ENCODE assay signal across 9 cellular contexts in the genomic region with DNA sequence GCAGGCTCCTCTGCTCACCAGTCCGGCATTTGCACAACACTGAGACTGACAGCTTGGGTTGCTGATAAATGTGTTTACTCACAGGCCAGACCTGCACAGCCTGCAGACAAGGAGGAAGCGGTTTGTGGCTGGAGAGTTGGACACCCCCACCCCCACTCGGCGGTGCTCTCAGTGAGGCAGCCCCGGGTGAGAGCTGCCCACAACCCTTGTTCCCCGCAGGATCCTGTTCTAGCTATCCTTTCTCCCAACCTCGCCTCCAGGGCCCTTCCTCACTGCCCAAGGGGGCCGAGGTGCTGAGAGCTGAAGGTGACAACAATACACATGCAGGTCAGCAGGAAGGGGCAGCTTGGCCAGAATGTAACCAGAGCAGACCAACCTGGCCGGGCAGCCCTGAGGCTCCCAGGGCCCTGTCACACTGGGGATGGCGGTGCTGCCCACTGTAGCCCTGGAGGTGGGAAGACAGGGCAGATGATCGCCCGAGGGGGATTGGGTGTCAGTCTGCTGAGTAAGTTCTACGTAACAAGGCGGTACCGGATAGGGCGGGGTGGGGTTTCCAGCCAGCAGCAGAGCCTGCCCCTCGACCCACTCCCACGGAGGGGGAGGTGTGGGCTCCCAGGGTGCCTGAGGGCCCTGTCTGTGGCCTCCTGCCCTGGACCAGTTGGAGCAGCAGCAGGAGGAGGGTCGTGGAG. TPM values are rescaled to one million over a fixed set of nuclear protein-coding genes. Genes with fewer than 3 reads are reported as not detected.
DNase-seq lines count a peak whose midpoint lies in the region; ATAC-seq, FAIRE-seq and TF ChIP-seq lines count a peak whose summit lies in the region.
"Had no signal": no experiment of that assay in that cellular context is flagged by ENCODE, and none has a peak within 500 bp of the region (broad histone marks: within the 10 kb centered on the region; RNA-seq: fewer than 3 reads in every experiment).

No MANE protein-coding gene starts in this region.

- no peak for TF ChIP-seq CTCF in GM12878 (IDR thresholded peaks at IDR 0.05 in 2 of 3, conservative IDR thresholded peaks at IDR 0.05 in 1 of 3; ENCODE audit: control insufficient read depth in 2 of 3, extremely low read depth in 1 of 3, insufficient read depth in 1 of 3, low read depth in 3 of 3, low read length in 3 of 3)
- TF ChIP-seq CTCF in mesothelial cell of epicardium (IDR thresholded peaks at IDR 0.05; ENCODE audit: unreplicated experiment): no peak

- H2AFZ ChIP-seq in GM12878 (ENCODE audit: control insufficient read depth, low read depth, low read length): no peak overlapping the region

- H3K9me3 ChIP-seq in GM12878 (replicated peaks; ENCODE audit: control insufficient read depth, insufficient read depth, low read length): no peaks in the 10 kb centered on the region

- H3K27me3 ChIP-seq in GM12878 (replicated peaks in 1 of 2; ENCODE audit: control insufficient read depth in 2 of 2, insufficient read depth in 2 of 2, low read length in 1 of 2): no peaks in the 10 kb centered on the region

- no peak overlapping the region for H3K4me3 ChIP-seq in GM12878

- RAD21 ChIA-PET in GM12878 (lab: Charles Lee; ENCODE audit: unreplicated experiment): interaction anchor here (1.1 kb wide), 1 partner anchor 242 kb away, joined by 3 read pairs; no protein-coding TSS in a partner anchor

- H3K36me3 ChIP-seq in GM12878 (ENCODE audit: control insufficient read depth in 2 of 2, insufficient read depth in 2 of 2, low read length in 1 of 2): peaks cover 3 to 10% of the 10 kb centered on the region in 2 experiments

- H3K9me3 Mint-ChIP-seq in mesothelial cell of epicardium: no peaks in the 10 kb centered on the region

- ATAC-seq in HG03064 (IDR thresholded peaks at IDR 0.05; ENCODE audit: low read depth, unreplicated experiment) (peak; percentile 37), GM12878 (peak; percentile 29)

- TF ChIP-seq EP300 in GM12878 (IDR thresholded peaks at IDR 0.05; ENCODE audit: borderline replicate concordance in 1 of 2, control insufficient read depth in 1 of 2, low read depth in 2 of 2, low read length in 2 of 2): peak in 1 of 2 experiments; percentile 44; a peak in 1 of 4 replicates

- FAIRE-seq in GM12878 (lab: Jason Lieb, UNC): peak; percentile 78

- no peaks in the 10 kb centered on the region; the same call in 1 of the 2 replicates for H4K20me1 ChIP-seq in GM12878 (ENCODE audit: control insufficient read depth, insufficient read depth)

- H3K36me3 Mint-ChIP-seq in mesothelial cell of epicardium: peaks cover 8% of the 10 kb centered on the region

- H3K27me3 Mint-ChIP-seq in mesothelial cell of epicardium (ENCODE audit: low read depth): peaks cover 11% of the 10 kb centered on the region

- CTCF ChIA-PET in GM12878 (lab: Yijun Ruan, JAX): interaction anchor here (0.9 to 2.8 kb wide), 7 partner anchors 16 to 29 kb away, joined by 3 to 14 read pairs (median 5); no protein-coding TSS in a partner anchor

- DNase-seq in SIG-M5 treated with dmso at 0.1 percent for 504 hours (lab: John Stamatoyannopoulos, UW; ENCODE audit: unreplicated experiment): peak; percentile 72
- DNase-seq in SIG-M5 (lab: John Stamatoyannopoulos, UW): no peak
- peak; percentile 89 for DNase-seq in RPMI7951 (ENCODE audit: low read depth)
- no peak for DNase-seq in GM12878 (ENCODE audit: low read depth, low spot score)
- DNase-seq in mesothelial cell of epicardium (ENCODE audit: low spot score in 2 of 2, unreplicated experiment in 2 of 2): no peak
- no peak for DNase-seq in NCI-H146 treated with DMSO at 0.1 percent for 48 hours (lab: John Stamatoyannopoulos, UW; ENCODE audit: unreplicated experiment)
- no peak for DNase-seq in DMS 273 (lab: John Stamatoyannopoulos, UW; ENCODE audit: unreplicated experiment)

- in situ Hi-C loops in GM12878 (cut with MboI): no loop called here

- SMC1A ChIA-PET in GM12878 (lab: Charles Lee; ENCODE audit: uncharacterized antibody, unreplicated experiment): interaction anchor here (0.8 to 1.7 kb wide), 5 partner anchors 9 to 29 kb away, joined by 4 to 5 read pairs (median 4); no protein-coding TSS in a partner anchor

- BruUV-seq in GM12878 (replicated peaks; lab: Mats Ljungman, UMichigan): no TSS peak

- H3K4me1 Mint-ChIP-seq in mesothelial cell of epicardium: peaks cover 22% of the 10 kb centered on the region

- no peak; the same call in 1 of the 2 replicates for TF ChIP-seq POLR2A in GM12878 (IDR thresholded peaks at IDR 0.05; ENCODE audit: low read depth, low read length)

- peak overlapping the region; percentile 85 for H3K4me2 ChIP-seq in GM12878 (ENCODE audit: control insufficient read depth, insufficient read depth)

- H3K9ac ChIP-seq in GM12878 (ENCODE audit: control insufficient read depth, insufficient read depth, low read length): no peak overlapping the region; the same call in 1 of the 2 replicates

- peaks cover 23% of the 10 kb centered on the region for H3K79me2 ChIP-seq in GM12878 (ENCODE audit: control insufficient read depth, insufficient read depth, low read length)

- POLR2A ChIA-PET in GM12878 (lab: Charles Lee): interaction anchor here (1.0 to 1.2 kb wide), 4 partner anchors 16 to 99 kb away, joined by 3 to 4 read pairs (median 3); no protein-coding TSS in a partner anchor

- 30% methylated on average over 19 of the region's 19 CpGs for WGBS in GM12878 (ENCODE audit: insufficient coverage, insufficient replicate concordance, low lambda C conversion rate, missing lambda C conversion rate)

- H3K27ac Mint-ChIP-seq in mesothelial cell of epicardium: peak overlapping the region; percentile 72

- H3K4me3 Mint-ChIP-seq in mesothelial cell of epicardium: peak overlapping the region; percentile 30

- TF ChIP-seq RAD21 in GM12878 (IDR thresholded peaks at IDR 0.05; ENCODE audit: insufficient read depth, low read depth, low read length): no peak

- intact Hi-C loops in GM12878 (cut with micrococcal nuclease; ENCODE audit: unreplicated experiment): no loop called here

- H3K4me1 ChIP-seq in GM12878 (ENCODE audit: control insufficient read depth, insufficient read depth, low read length): peaks cover 33% of the 10 kb centered on the region

- H3K27ac ChIP-seq in GM12878 (ENCODE audit: control insufficient read depth, insufficient read depth): peak overlapping the region; percentile 53

RNA-seq across cellular contexts. Expression of gene ADAM8, which starts 2.1 kb away (rescaled TPM):
- total RNA-seq in RPMI7951 (2014; rRNA removed; shearing (Covaris generic)): 3.8 and 6.3 TPM in 2 replicates
- total RNA-seq in GM12878 (2013; cell fraction: nucleolus; rRNA removed): 204 and 240 TPM in 2 replicates
- 31.6 and 37.4 TPM in 2 replicates for total RNA-seq in GM12878 (2014; rRNA removed)
- total RNA-seq in GM12878 (2014; rRNA removed; fragmentation: Illumina TruSeq; extraction: Trizol): 13.0 and 13.2 TPM in 2 replicates
- total RNA-seq in GM12878 (2021): 86.1 and 92.7 TPM in 2 replicates
- polyA plus RNA-seq in GM12878 (2011; ENCODE audit: low read depth): 13.7 TPM
- polyA plus RNA-seq in GM12878 (2011; rRNA removed): 5.3 and 15.1 TPM in 2 replicates
- polyA plus RNA-seq in GM12878 (2011; cell fraction: cytosol; rRNA removed): 20.0 and 33.8 TPM in 2 replicates
- polyA plus RNA-seq in GM12878 (2011; cell fraction: nucleus; rRNA removed): 351 and 379 TPM in 2 replicates
- polyA plus RNA-seq in GM12878 (2012): 44.0 and 54.6 TPM in 2 replicates
- 0.68 and 6.8 TPM in 2 replicates for polyA plus RNA-seq in GM12878 (2014; fragmentation: Illumina TruSeq; extraction: Trizol)
- polyA plus RNA-seq in GM12878 (2014; fragmentation: Nextera tagmentation; extraction: Ambion mirVana): 1 to 10 TPM in 1 of 2 experiments, under 1 TPM in 1; 0.37 to 2.3 TPM
- 51.6 and 73.2 TPM in 2 replicates for polyA plus RNA-seq in GM12878 (2014; rRNA removed)
- polyA plus RNA-seq in GM12878 (2016; fragmentation: Nextera tagmentation; extraction: Ambion mirVana): 10 to 100 TPM; 28.4 to 34.1 TPM
- 14.7 and 35.3 TPM in 2 replicates for polyA minus RNA-seq in GM12878 (2011; rRNA and poly(A)+ RNA removed)
- 13.4 and 24.5 TPM in 2 replicates for polyA minus RNA-seq in GM12878 (2011; cell fraction: cytosol; rRNA and poly(A)+ RNA removed)
- 96.1 and 129 TPM in 2 replicates for polyA minus RNA-seq in GM12878 (2011; cell fraction: nucleus; rRNA and poly(A)+ RNA removed)
- total RNA-seq in mesothelial cell of epicardium: 14.3 to 16.9 TPM (median 16.9 TPM) in 3 replicates

RNA-seq across cellular contexts. Expression of gene TUBGCP2, which starts 30.0 kb away (rescaled TPM):
- total RNA-seq in RPMI7951 (2014; rRNA removed; shearing (Covaris generic)): 42.0 and 43.3 TPM in 2 replicates
- total RNA-seq in GM12878 (2013; cell fraction: nucleolus; rRNA removed): 76.6 and 91.2 TPM in 2 replicates
- total RNA-seq in GM12878 (2014; rRNA removed) (38.5 TPM in 2 replicates), GM12878 (2014; rRNA removed; fragmentation: Illumina TruSeq; extraction: Trizol) (18.1 and 19.1 TPM in 2 replicates), GM12878 (2021) (46.5 and 47.1 TPM in 2 replicates), mesothelial cell of epicardium (69.6 to 81.0 TPM (median 70.9 TPM) in 3 replicates)
- 12.8 TPM for polyA plus RNA-seq in GM12878 (2011; ENCODE audit: low read depth)
- polyA plus RNA-seq in GM12878 (2011; rRNA removed) (23.7 and 35.8 TPM in 2 replicates), GM12878 (2014; fragmentation: Illumina TruSeq; extraction: Trizol) (16.0 and 26.6 TPM in 2 replicates), GM12878 (2014; fragmentation: Nextera tagmentation; extraction: Ambion mirVana) (10 to 100 TPM in 1 of 2 experiments, 1 to 10 TPM in 1; 4.8 to 11.6 TPM), GM12878 (2014; rRNA removed) (33.6 and 36.2 TPM in 2 replicates), GM12878 (2016; fragmentation: Nextera tagmentation; extraction: Ambion mirVana) (10 to 100 TPM; 36.4 to 37.7 TPM)
- 29.0 and 35.1 TPM in 2 replicates for polyA plus RNA-seq in GM12878 (2011; cell fraction: cytosol; rRNA removed)
- 82.0 and 82.5 TPM in 2 replicates for polyA plus RNA-seq in GM12878 (2011; cell fraction: nucleus; rRNA removed)
- polyA plus RNA-seq in GM12878 (2012): 25.1 and 31.7 TPM in 2 replicates
- polyA minus RNA-seq in GM12878 (2011; rRNA and poly(A)+ RNA removed): 37.1 and 46.2 TPM in 2 replicates
- polyA minus RNA-seq in GM12878 (2011; cell fraction: cytosol; rRNA and poly(A)+ RNA removed): 14.8 and 16.3 TPM in 2 replicates
- 24.7 and 47.1 TPM in 2 replicates for polyA minus RNA-seq in GM12878 (2011; cell fraction: nucleus; rRNA and poly(A)+ RNA removed)

RNA-seq across cellular contexts. Expression of gene ZNF511, which starts 30.0 kb away (rescaled TPM):
- total RNA-seq in RPMI7951 (2014; rRNA removed; shearing (Covaris generic)): 33.9 and 57.6 TPM in 2 replicates
- 9.7 and 10.0 TPM in 2 replicates for total RNA-seq in GM12878 (2013; cell fraction: nucleolus; rRNA removed)
- total RNA-seq in GM12878 (2014; rRNA removed): 21.0 and 21.3 TPM in 2 replicates
- 29.8 and 30.3 TPM in 2 replicates for total RNA-seq in GM12878 (2014; rRNA removed; fragmentation: Illumina TruSeq; extraction: Trizol)
- total RNA-seq in GM12878 (2021): 50.3 and 57.1 TPM in 2 replicates
- polyA plus RNA-seq in GM12878 (2011; ENCODE audit: low read depth): 17.8 TPM
- 24.8 and 32.1 TPM in 2 replicates for polyA plus RNA-seq in GM12878 (2011; rRNA removed)
- polyA plus RNA-seq in GM12878 (2011; cell fraction: cytosol; rRNA removed): 24.5 and 38.8 TPM in 2 replicates
- 38.0 and 47.4 TPM in 2 replicates for polyA plus RNA-seq in GM12878 (2011; cell fraction: nucleus; rRNA removed)
- 23.5 and 30.3 TPM in 2 replicates for polyA plus RNA-seq in GM12878 (2012)
- polyA plus RNA-seq in GM12878 (2014; fragmentation: Illumina TruSeq; extraction: Trizol): 12.0 and 31.8 TPM in 2 replicates
- 1 to 10 TPM in 1 of 2 experiments, under 1 TPM in 1; 0.58 to 6.0 TPM for polyA plus RNA-seq in GM12878 (2014; fragmentation: Nextera tagmentation; extraction: Ambion mirVana)
- polyA plus RNA-seq in GM12878 (2014; rRNA removed): 49.0 and 54.9 TPM in 2 replicates
- polyA plus RNA-seq in GM12878 (2016; fragmentation: Nextera tagmentation; extraction: Ambion mirVana): 100 to 1,000 TPM; 110 TPM
- 22.6 and 25.5 TPM in 2 replicates for polyA minus RNA-seq in GM12878 (2011; rRNA and poly(A)+ RNA removed)
- polyA minus RNA-seq in GM12878 (2011; cell fraction: cytosol; rRNA and poly(A)+ RNA removed): 10.1 and 12.4 TPM in 2 replicates
- 5.6 and 10.1 TPM in 2 replicates for polyA minus RNA-seq in GM12878 (2011; cell fraction: nucleus; rRNA and poly(A)+ RNA removed)
- 38.6 to 44.9 TPM (median 39.5 TPM) in 3 replicates for total RNA-seq in mesothelial cell of epicardium

RNA-seq across cellular contexts. Expression of gene VENTX, which starts 41.1 kb away (rescaled TPM):
- not detected in 2 replicates for total RNA-seq in RPMI7951 (2014; rRNA removed; shearing (Covaris generic))
- not detected in 2 replicates for total RNA-seq in GM12878 (2013; cell fraction: nucleolus; rRNA removed)
- total RNA-seq in GM12878 (2014; rRNA removed) (not detected in 2 replicates), GM12878 (2014; rRNA removed; fragmentation: Illumina TruSeq; extraction: Trizol) (not detected in 2 replicates), GM12878 (2021) (not detected in 2 replicates), mesothelial cell of epicardium (0.07 to 0.09 TPM in 2 of 3 replicates, not detected in the other)
- polyA plus RNA-seq in GM12878 (2011; ENCODE audit: low read depth): not detected
- polyA plus RNA-seq in GM12878 (2011; rRNA removed) (not detected in 2 replicates), GM12878 (2014; fragmentation: Illumina TruSeq; extraction: Trizol) (not detected in 2 replicates), GM12878 (2014; fragmentation: Nextera tagmentation; extraction: Ambion mirVana) (not detected), GM12878 (2014; rRNA removed) (not detected in 2 replicates), GM12878 (2016; fragmentation: Nextera tagmentation; extraction: Ambion mirVana) (under 1 TPM in 1 of 2 experiments, not detected in 1; 0.05 TPM)
- not detected in 2 replicates for polyA plus RNA-seq in GM12878 (2011; cell fraction: cytosol; rRNA removed)
- polyA plus RNA-seq in GM12878 (2011; cell fraction: nucleus; rRNA removed): not detected in 2 replicates
- not detected in 2 replicates for polyA plus RNA-seq in GM12878 (2012)
- not detected in 2 replicates for polyA minus RNA-seq in GM12878 (2011; rRNA and poly(A)+ RNA removed)
- polyA minus RNA-seq in GM12878 (2011; cell fraction: cytosol; rRNA and poly(A)+ RNA removed): not detected in 2 replicates
- not detected in 2 replicates for polyA minus RNA-seq in GM12878 (2011; cell fraction: nucleus; rRNA and poly(A)+ RNA removed)
- polyA plus RNA-seq: AG04450 had no signal

RNA-seq across cellular contexts. Expression of gene UTF1, which starts 48.7 kb away (rescaled TPM):
- not detected in 2 replicates for total RNA-seq in RPMI7951 (2014; rRNA removed; shearing (Covaris generic))
- not detected in 2 replicates for total RNA-seq in GM12878 (2013; cell fraction: nucleolus; rRNA removed)
- total RNA-seq in GM12878 (2014; rRNA removed): not detected in 2 replicates
- not detected in 2 replicates for total RNA-seq in GM12878 (2014; rRNA removed; fragmentation: Illumina TruSeq; extraction: Trizol)
- total RNA-seq in GM12878 (2021): not detected in 2 replicates
- polyA plus RNA-seq in GM12878 (2011; ENCODE audit: low read depth): not detected
- polyA plus RNA-seq in GM12878 (2011; rRNA removed): not detected in 2 replicates
- not detected in 2 replicates for polyA plus RNA-seq in GM12878 (2011; cell fraction: cytosol; rRNA removed)
- polyA plus RNA-seq in GM12878 (2011; cell fraction: nucleus; rRNA removed): not detected in 2 replicates
- not detected in 2 replicates for polyA plus RNA-seq in GM12878 (2012)
- polyA plus RNA-seq in GM12878 (2014; fragmentation: Illumina TruSeq; extraction: Trizol): not detected in 2 replicates
- not detected for polyA plus RNA-seq in GM12878 (2014; fragmentation: Nextera tagmentation; extraction: Ambion mirVana)
- polyA plus RNA-seq in GM12878 (2014; rRNA removed): not detected in 2 replicates
- polyA plus RNA-seq in GM12878 (2016; fragmentation: Nextera tagmentation; extraction: Ambion mirVana): not detected
- not detected in 2 replicates for polyA minus RNA-seq in GM12878 (2011; rRNA and poly(A)+ RNA removed)
- not detected in 2 replicates for polyA minus RNA-seq in GM12878 (2011; cell fraction: cytosol; rRNA and poly(A)+ RNA removed)
- polyA minus RNA-seq in GM12878 (2011; cell fraction: nucleus; rRNA and poly(A)+ RNA removed): not detected in 2 replicates
- not detected in 3 replicates for total RNA-seq in mesothelial cell of epicardium
- polyA plus RNA-seq: AG04450 had no signal

Comparison
In these comparisons a context has a peak if more than half of its experiments do, and no peak if none do; other contexts are left out.
1. DNase-seq: peak in SIG-M5 treated with dmso at 0.1 percent for 504 hours (single experiment) and RPMI7951 (single experiment); none in SIG-M5 (single experiment), GM12878 (single experiment), mesothelial cell of epicardium (0 of 2), NCI-H146 treated with DMSO at 0.1 percent for 48 hours (single experiment) and DMS 273 (single experiment).